In genomic region chr7:149771696-149772235, GRCh38 we compare ENCODE assay signal across 8 cellular contexts. TPM values are rescaled to one million over a fixed set of nuclear protein-coding genes. Genes with fewer than 3 reads are reported as not detected.
DNase-seq lines count a peak whose midpoint lies in the region; ATAC-seq and TF ChIP-seq lines count a peak whose summit lies in the region.

No MANE protein-coding gene starts in this region.

- intact Hi-C loops in adrenal gland (cut with DNase I) (no loop called here), psoas muscle (cut with DNase I) (loop anchor here in 1 of 2 donors (5.0 kb wide), 1 partner anchor 66 kb away; the partner anchor contains the start of gene ZNF862)

- peak overlapping the region; percentile 63 for H3K4me3 ChIP-seq in GM12864 (ENCODE audit: low read depth, low read length)
- peak overlapping the region in 3 of 4 donors; percentile 25 to 98 (median 32) for H3K4me3 ChIP-seq in adrenal gland
- H3K4me3 ChIP-seq in right atrium auricular region, result peak overlapping the region; percentile 53 to 77
- peak overlapping the region; percentile 70 for H3K4me3 ChIP-seq in psoas muscle
- H3K4me3 ChIP-seq in urinary bladder (ENCODE audit: low read depth, low read length), result peak overlapping the region; percentile 79

- peak; percentile 95 for ATAC-seq in HG02588 (IDR thresholded peaks at IDR 0.05; ENCODE audit: unreplicated experiment)
- ATAC-seq in psoas muscle, result peak; percentile 93 to 98 (median 97)

- WGBS in adrenal gland, 4 donors, result 0 to 4% (median 2%) methylated on average over 3 to 39 of the region's 39 CpGs
- WGBS in psoas muscle, 3 donors, result 1% methylated on average over 13 to 39 of the region's 39 CpGs
- under 1% methylated on average over 39 of the region's 39 CpGs for WGBS in urinary bladder

- no peaks in the 10 kb centered on the region for H3K27me3 ChIP-seq in adrenal gland
- no peaks in the 10 kb centered on the region for H3K27me3 ChIP-seq in right atrium auricular region
- H3K27me3 ChIP-seq in psoas muscle (ENCODE audit: insufficient read depth in 3 of 3, low read length in 2 of 3), result peaks cover 0 to 8% (median 2%) of the 10 kb centered on the region in 3 donors

- H3K36me3 ChIP-seq in adrenal gland (replicated peaks in 1 of 2), result peaks cover 0 to 21% of the 10 kb centered on the region in 2 donors
- no peaks in the 10 kb centered on the region for H3K36me3 ChIP-seq in right atrium auricular region
- no peaks in the 10 kb centered on the region for H3K36me3 ChIP-seq in psoas muscle (ENCODE audit: insufficient read depth in 1 of 2, low read depth in 1 of 2)
- H3K36me3 ChIP-seq in urinary bladder (ENCODE audit: insufficient read depth), result no peaks in the 10 kb centered on the region

- DNase-seq in GM12864 (ENCODE audit: low read depth), result peak; percentile 36
- peak; percentile 83 for DNase-seq in NCI-H1092 (lab: John Stamatoyannopoulos, UW)
- DNase-seq in T follicular helper cell (ENCODE audit: low read depth), result peak; percentile 80
- peak; percentile 89 to 93 (median 92) for DNase-seq in adrenal gland
- DNase-seq in right atrium auricular region (ENCODE audit: low spot score), result peak; percentile 85
- peak; percentile 90 to 94 for DNase-seq in psoas muscle

- H3K27ac ChIP-seq in adrenal gland (peak overlapping the region in 1 of 5 donors; percentile 64), right atrium auricular region (peak overlapping the region; percentile 63 to 77), psoas muscle (peak overlapping the region; percentile 26), urinary bladder (ENCODE audit: low read depth) (peak overlapping the region; percentile 68)

- H3K4me1 ChIP-seq in adrenal gland (replicated peaks in 1 of 2) (peaks cover 4 to 12% of the 10 kb centered on the region in 2 donors), right atrium auricular region (peaks cover 0 to 47% of the 10 kb centered on the region in 2 donors), psoas muscle (peaks cover 5% of the 10 kb centered on the region), urinary bladder (ENCODE audit: insufficient read depth) (no peaks in the 10 kb centered on the region)

- peak in 1 of 2 donors; percentile 19 for TF ChIP-seq POLR2A in adrenal gland (IDR thresholded peaks at IDR 0.05)

- TF ChIP-seq CTCF in GM12864 (IDR thresholded peaks at IDR 0.05; ENCODE audit: low read depth, low read length, missing control alignments) (no peak), adrenal gland (IDR thresholded peaks at IDR 0.05) (no peak), right atrium auricular region (IDR thresholded peaks at IDR 0.05) (no peak), psoas muscle (IDR thresholded peaks at IDR 0.05) (no peak)

- H3K9me3 ChIP-seq in adrenal gland (replicated peaks in 1 of 3) (no peaks in the 10 kb centered on the region), right atrium auricular region (no peaks in the 10 kb centered on the region), psoas muscle (no peaks in the 10 kb centered on the region)

RNA-seq across cellular contexts. Expression of gene ZNF467, which starts 1.6 kb away (rescaled TPM):
- total RNA-seq in adrenal gland, result 10 to 100 TPM in 7 of 8 donors, 1 to 10 TPM in 1; 8.6 to 25.0 (median 18.6) TPM
- polyA plus RNA-seq in adrenal gland, result 10 to 100 TPM in 2 of 3 donors, 1 to 10 TPM in 1; 1.6 to 44.2 (median 24.5) TPM
- total RNA-seq in right atrium auricular region, result 10 to 100 TPM in 1 of 2 donors, 1 to 10 TPM in 1; 3.2 to 11.0 TPM
- 1 to 10 TPM; 1.7 to 2.8 (median 2.3) TPM for total RNA-seq in psoas muscle
- 1 to 10 TPM in 2 of 3 donors, under 1 TPM in 1; 0.87 to 1.3 (median 1.2) TPM for polyA plus RNA-seq in psoas muscle
- 2.1 TPM for total RNA-seq in urinary bladder
- 9.5 TPM for polyA plus RNA-seq in urinary bladder

Comparison
In these comparisons a context has a peak if more than half of its experiments do, and no peak if none do; other contexts are left out.
1. DNase-seq: peak in every context shown above with its lines; median percentile 92 in adrenal gland; 92 in psoas muscle; 85 in right atrium auricular region; 83 in NCI-H1092; 80 in T follicular helper cell; 36 in GM12864.